Comparison of ENCODE assay signal across 1 cellular context in the genomic region with DNA sequence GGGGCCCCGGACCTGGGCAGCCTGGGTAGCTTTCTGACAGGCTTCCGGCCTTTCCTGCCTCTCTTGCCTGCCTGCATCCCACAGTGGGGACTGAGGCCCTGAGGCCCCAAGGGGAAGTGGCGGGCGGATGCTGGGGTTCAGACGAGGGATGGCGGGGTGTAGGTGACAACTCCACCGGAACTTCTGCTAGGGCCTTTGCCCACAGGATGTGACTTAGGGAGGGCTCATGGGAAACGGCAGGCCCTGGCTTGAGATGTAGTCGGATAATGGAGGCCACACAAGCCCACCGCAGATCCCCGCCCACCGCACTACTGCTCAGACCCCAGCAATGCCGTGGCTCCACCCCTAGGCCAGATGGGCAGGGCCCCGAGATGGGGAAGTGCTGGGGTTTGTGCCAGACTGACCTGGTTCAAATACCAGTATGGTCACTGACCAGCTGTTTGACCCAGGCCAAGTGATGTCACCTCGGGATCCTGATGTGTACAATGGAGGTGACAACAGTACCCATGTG.
TF ChIP-seq lines count a peak whose summit lies in the region.

No MANE protein-coding gene starts in this region.

TF ChIP-seq in HepG2, 621 proteins besides CTCF, POLR2A, EP300 and RAD21:
- TF ChIP-seq CREB1 (IDR thresholded peaks at IDR 0.05) (0 out of 2 replicates have a peak, but pooled peaks have one; percentile 2), CREB1 (CRISPR knock-in tag; IDR thresholded peaks at IDR 0.05) (no peak), NONO (IDR thresholded peaks at IDR 0.05) (no peak), NONO (CRISPR knock-in tag; conservative IDR thresholded peaks at IDR 0.05) (no peak)
- TF ChIP-seq, protein P1, sequence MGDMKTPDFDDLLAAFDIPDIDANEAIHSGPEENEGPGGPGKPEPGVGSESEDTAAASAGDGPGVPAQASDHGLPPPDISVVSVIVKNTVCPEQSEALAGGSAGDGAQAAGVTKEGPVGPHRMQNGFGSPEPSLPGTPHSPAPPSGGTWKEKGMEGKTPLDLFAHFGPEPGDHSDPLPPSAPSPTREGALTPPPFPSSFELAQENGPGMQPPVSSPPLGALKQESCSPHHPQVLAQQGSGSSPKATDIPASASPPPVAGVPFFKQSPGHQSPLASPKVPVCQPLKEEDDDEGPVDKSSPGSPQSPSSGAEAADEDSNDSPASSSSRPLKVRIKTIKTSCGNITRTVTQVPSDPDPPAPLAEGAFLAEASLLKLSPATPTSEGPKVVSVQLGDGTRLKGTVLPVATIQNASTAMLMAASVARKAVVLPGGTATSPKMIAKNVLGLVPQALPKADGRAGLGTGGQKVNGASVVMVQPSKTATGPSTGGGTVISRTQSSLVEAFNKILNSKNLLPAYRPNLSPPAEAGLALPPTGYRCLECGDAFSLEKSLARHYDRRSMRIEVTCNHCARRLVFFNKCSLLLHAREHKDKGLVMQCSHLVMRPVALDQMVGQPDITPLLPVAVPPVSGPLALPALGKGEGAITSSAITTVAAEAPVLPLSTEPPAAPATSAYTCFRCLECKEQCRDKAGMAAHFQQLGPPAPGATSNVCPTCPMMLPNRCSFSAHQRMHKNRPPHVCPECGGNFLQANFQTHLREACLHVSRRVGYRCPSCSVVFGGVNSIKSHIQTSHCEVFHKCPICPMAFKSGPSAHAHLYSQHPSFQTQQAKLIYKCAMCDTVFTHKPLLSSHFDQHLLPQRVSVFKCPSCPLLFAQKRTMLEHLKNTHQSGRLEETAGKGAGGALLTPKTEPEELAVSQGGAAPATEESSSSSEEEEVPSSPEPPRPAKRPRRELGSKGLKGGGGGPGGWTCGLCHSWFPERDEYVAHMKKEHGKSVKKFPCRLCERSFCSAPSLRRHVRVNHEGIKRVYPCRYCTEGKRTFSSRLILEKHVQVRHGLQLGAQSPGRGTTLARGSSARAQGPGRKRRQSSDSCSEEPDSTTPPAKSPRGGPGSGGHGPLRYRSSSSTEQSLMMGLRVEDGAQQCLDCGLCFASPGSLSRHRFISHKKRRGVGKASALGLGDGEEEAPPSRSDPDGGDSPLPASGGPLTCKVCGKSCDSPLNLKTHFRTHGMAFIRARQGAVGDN (CRISPR knock-in tag; IDR thresholded peaks at IDR 0.05) = 0 out of 2 replicates have a peak, but pooled peaks have one; percentile 7
TF ChIP-seq in HepG2: peak in this region for 2.
